11 cellular contexts compared by ENCODE assay signal in the genomic region with DNA sequence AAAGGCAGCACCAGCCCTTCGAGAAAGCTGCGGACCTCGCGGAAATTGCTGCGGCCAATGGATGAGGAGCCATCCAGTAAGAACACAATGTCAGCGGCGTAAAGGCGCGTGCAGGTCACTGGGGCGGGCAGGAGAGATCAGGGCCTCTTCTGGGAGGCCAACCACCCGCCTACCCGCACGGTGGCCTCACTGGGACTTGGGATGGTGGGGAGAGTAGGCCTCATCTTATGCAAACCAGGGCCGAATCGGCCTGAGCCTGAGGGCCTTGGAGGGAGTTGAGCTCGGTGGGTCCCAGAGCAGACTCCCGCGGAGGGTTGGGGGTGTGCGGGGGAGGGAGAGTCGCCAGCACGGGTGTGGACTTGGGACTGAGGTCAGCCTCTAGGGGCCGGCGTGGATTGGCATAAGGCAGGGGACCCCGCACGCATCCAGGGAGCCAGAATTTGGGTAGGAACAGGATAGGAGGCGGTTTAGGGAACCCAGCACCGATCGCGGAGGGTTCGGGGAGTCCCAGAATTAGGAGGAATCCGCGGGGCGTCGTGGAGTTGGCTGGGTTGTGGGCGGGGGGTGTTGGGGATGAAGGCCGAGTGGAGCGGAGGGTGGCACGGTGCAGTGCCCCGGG. TPM values are rescaled to one million over a fixed set of nuclear protein-coding genes. Genes with fewer than 3 reads are reported as not detected.
DNase-seq lines count a peak whose midpoint lies in the region; ATAC-seq lines count a peak whose summit lies in the region.
"Had no signal": no experiment of that assay in that cellular context is flagged by ENCODE, and none has a peak within 500 bp of the region (broad histone marks: within the 10 kb centered on the region; RNA-seq: fewer than 3 reads in every experiment).

No MANE protein-coding gene starts in this region.

- H3K4me1 ChIP-seq in adipocyte (ENCODE audit: control insufficient read depth, insufficient read depth, low read length) (peaks cover 42% of the 10 kb centered on the region), right cardiac atrium (ENCODE audit: control insufficient read depth, insufficient read depth, low read length) (peaks cover 21% of the 10 kb centered on the region), skeletal muscle tissue (ENCODE audit: control insufficient read depth in 3 of 3, insufficient read depth in 3 of 3, low read length in 3 of 3) (peaks cover 39 to 52% (median 52%) of the 10 kb centered on the region in 3 donors), SJCRH30 (peaks cover 39% of the 10 kb centered on the region)

- H3K27me3 ChIP-seq in adipocyte (replicated peaks; ENCODE audit: control insufficient read depth, insufficient read depth, low read length) (no peaks in the 10 kb centered on the region), right cardiac atrium (ENCODE audit: control insufficient read depth, insufficient read depth) (no peaks in the 10 kb centered on the region), skeletal muscle tissue (ENCODE audit: control insufficient read depth in 3 of 3, insufficient read depth in 3 of 3, low read length in 3 of 3) (peaks cover 0 to 6% (median 0%) of the 10 kb centered on the region in 3 donors), SJCRH30 (no peaks in the 10 kb centered on the region)

- peak; percentile 36 for DNase-seq in GM04503 (ENCODE audit: low read depth)
- DNase-seq in adipocyte (ENCODE audit: low read depth), result peak; percentile 29
- peak in 2 of 3 donors; percentile 61 to 68 for DNase-seq in right cardiac atrium
- no peak for DNase-seq in NCI-H1417 (lab: John Stamatoyannopoulos, UW)
- no peak for DNase-seq in COLO668 (lab: John Stamatoyannopoulos, UW; ENCODE audit: unreplicated experiment)
- DNase-seq in stimulated activated CD4-positive, alpha-beta T cell treated with anti-CD3 and anti-CD28 coated beads, Interleukin-4, amount 100 ng/mL, for 24 hours, result no peak
- DNase-seq in SJCRH30, result no peak
- DNase-seq: activated CD4-positive, CD25-positive, alpha-beta regulatory T cell; midbrain; NCI-H2081 had no signal

- ATAC-seq in right cardiac atrium, result no peak

- H3K9me3 ChIP-seq in adipocyte (ENCODE audit: control insufficient read depth, low read length) (no peaks in the 10 kb centered on the region), right cardiac atrium (ENCODE audit: control insufficient read depth, low read length) (no peaks in the 10 kb centered on the region), skeletal muscle tissue (ENCODE audit: control insufficient read depth in 3 of 3, low read length in 3 of 3) (no peaks in the 10 kb centered on the region), SJCRH30 (replicated peaks) (no peaks in the 10 kb centered on the region)

- H3K4me3 ChIP-seq in adipocyte (ENCODE audit: low read length), result peak overlapping the region; percentile 71
- peak overlapping the region; percentile 2 for H3K4me3 ChIP-seq in right cardiac atrium (ENCODE audit: low read length)
- H3K4me3 ChIP-seq in skeletal muscle tissue (ENCODE audit: low read length in 3 of 3), result peak overlapping the region; percentile 14 to 63 (median 54)
- H3K4me3 ChIP-seq in SJCRH30, result no peak overlapping the region

- peaks cover 19% of the 10 kb centered on the region for H3K36me3 ChIP-seq in adipocyte (ENCODE audit: control insufficient read depth, insufficient read depth, low read length, severe bottlenecking)
- peaks cover 16 to 17% (median 17%) of the 10 kb centered on the region in 3 donors for H3K36me3 ChIP-seq in skeletal muscle tissue (ENCODE audit: control insufficient read depth in 3 of 3, insufficient read depth in 3 of 3, low read length in 3 of 3)
- peaks cover 11% of the 10 kb centered on the region for H3K36me3 ChIP-seq in SJCRH30

- peak overlapping the region; percentile 77 for H3K9ac ChIP-seq in adipocyte (ENCODE audit: low read length)
- H3K9ac ChIP-seq in skeletal muscle tissue (ENCODE audit: low read depth in 1 of 3, low read length in 3 of 3), result peak overlapping the region in 2 of 3 donors; percentile 32 to 76

- 36% methylated on average over 39 of the region's 39 CpGs for WGBS in right cardiac atrium

- H3K27ac ChIP-seq in right cardiac atrium (ENCODE audit: low read length), result no peak overlapping the region
- no peak overlapping the region for H3K27ac ChIP-seq in skeletal muscle tissue (ENCODE audit: low read depth, low read length)
- no peak overlapping the region; the same call in 1 of the 2 replicates for H3K27ac ChIP-seq in SJCRH30

- intact Hi-C loops in right cardiac atrium (cut with DNase I), result no loop called here

RNA-seq across cellular contexts. Expression of gene COL7A1, which starts 0.6 kb away (rescaled TPM):
- total RNA-seq in right cardiac atrium (10 to 100 TPM in 2 of 4 donors, 1 to 10 TPM in 2; 4.8 to 20.4 (median 10.6) TPM), skeletal muscle tissue (2.1 TPM)
- 8.7 TPM for polyA plus RNA-seq in right cardiac atrium
- 1.5 and 2.0 TPM in 2 replicates for total RNA-seq in SJCRH30 (2014; rRNA removed; shearing (Covaris generic))

RNA-seq across cellular contexts. Expression of gene UQCRC1, which starts 14.9 kb away (rescaled TPM):
- 100 to 1,000 TPM; 622 to 677 (median 648) TPM for total RNA-seq in right cardiac atrium
- polyA plus RNA-seq in right cardiac atrium, result 865 TPM
- total RNA-seq in skeletal muscle tissue, result 182 TPM
- total RNA-seq in SJCRH30 (2014; rRNA removed; shearing (Covaris generic)), result 137 and 162 TPM in 2 replicates

RNA-seq across cellular contexts. Expression of gene TMEM89, which starts 27.0 kb away (rescaled TPM):
- total RNA-seq in right cardiac atrium (not detected), skeletal muscle tissue (not detected)
- polyA plus RNA-seq in right cardiac atrium, result not detected
- not detected in 2 replicates for total RNA-seq in SJCRH30 (2014; rRNA removed; shearing (Covaris generic))

RNA-seq across cellular contexts. Expression of gene UCN2, which starts 31.0 kb away (rescaled TPM):
- total RNA-seq in right cardiac atrium (not detected), skeletal muscle tissue (not detected)
- polyA plus RNA-seq in right cardiac atrium, result 0.16 TPM
- 0.14 TPM in 1 of 2 replicates, not detected in the other for total RNA-seq in SJCRH30 (2014; rRNA removed; shearing (Covaris generic))

RNA-seq across cellular contexts. Expression of gene PFKFB4, which starts 37.9 kb away (rescaled TPM):
- 1 to 10 TPM; 1.9 to 2.7 (median 2.1) TPM for total RNA-seq in right cardiac atrium
- 0.75 TPM for polyA plus RNA-seq in right cardiac atrium
- 8.4 TPM for total RNA-seq in skeletal muscle tissue
- total RNA-seq in SJCRH30 (2014; rRNA removed; shearing (Covaris generic)), result 8.0 and 8.3 TPM in 2 replicates

Comparison
In these comparisons a context has a peak if more than half of its experiments do, and no peak if none do; other contexts are left out.
1. DNase-seq: peak in GM04503 (single experiment), adipocyte (single experiment) and right cardiac atrium (2 of 3); none in NCI-H1417 (0 of 3), COLO668 (single experiment), stimulated activated CD4-positive, alpha-beta T cell treated with anti-CD3 and anti-CD28 coated beads, Interleukin-4, amount 100 ng/mL, for 24 hours (single experiment) and SJCRH30 (0 of 2).